1 cellular context compared by ENCODE assay signal in the genomic region with DNA sequence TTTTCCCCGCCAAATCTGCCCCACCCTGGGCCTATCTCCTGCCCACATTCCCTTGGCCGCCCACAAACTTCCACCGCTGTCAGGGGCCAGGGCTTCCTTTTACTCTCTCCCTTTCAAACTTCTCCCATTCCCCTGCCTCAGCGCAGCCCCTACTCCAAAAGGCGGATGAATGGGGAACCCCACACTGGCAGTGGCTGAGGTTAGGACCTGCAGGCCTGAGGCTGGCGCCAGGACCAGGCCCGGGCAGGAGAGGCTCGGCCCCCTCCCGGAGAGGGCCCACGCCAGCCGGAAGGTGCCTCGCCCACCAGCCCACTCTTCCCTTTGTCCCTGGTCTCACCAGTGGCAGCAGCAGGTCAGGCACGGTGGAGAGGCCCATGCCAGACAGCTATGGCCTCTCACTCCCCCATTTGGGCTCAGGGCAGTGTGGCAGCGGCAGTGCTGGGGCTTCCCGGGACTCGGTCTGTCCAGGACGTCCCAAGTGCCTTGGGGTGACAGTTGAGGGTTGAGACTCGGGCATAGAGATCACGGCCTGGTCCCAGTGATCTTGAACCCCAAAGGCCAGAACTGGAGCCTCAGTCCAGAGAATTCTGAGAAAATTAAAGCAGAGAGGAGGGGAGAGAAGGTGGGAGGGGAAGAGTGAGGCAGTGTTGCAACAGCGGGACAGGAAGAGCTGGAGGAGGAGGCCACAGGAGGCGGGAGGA.
TF ChIP-seq lines count a peak whose summit lies in the region.

A gene (minus strand): TSS at position 638 of the 701 bp plus-strand sequence. CDS start 262 bp downstream, at position 376.

TF ChIP-seq in IMR-90, 13 proteins besides CTCF, POLR2A, EP300 and RAD21:
- TF ChIP-seq RCOR1 (IDR thresholded peaks at IDR 0.05; ENCODE audit: insufficient replicate concordance, low read length) (no peak), CEBPB (IDR thresholded peaks at IDR 0.05; ENCODE audit: low read depth, low read length) (peak; percentile 99), BHLHE40 (IDR thresholded peaks at IDR 0.05; ENCODE audit: low read depth, low read length) (no peak), RFX5 (IDR thresholded peaks at IDR 0.05; ENCODE audit: low read depth, low read length) (no peak), MAZ (IDR thresholded peaks at IDR 0.05; ENCODE audit: borderline replicate concordance, low read depth, low read length) (peak; percentile 85), MAFK (IDR thresholded peaks at IDR 0.05; ENCODE audit: low read depth, low read length) (no peak), MXI1 (IDR thresholded peaks at IDR 0.05; ENCODE audit: borderline replicate concordance, low read depth, low read length) (0 out of 2 replicates have a peak, but pooled peaks have one; percentile 37)
